In the genomic region with DNA sequence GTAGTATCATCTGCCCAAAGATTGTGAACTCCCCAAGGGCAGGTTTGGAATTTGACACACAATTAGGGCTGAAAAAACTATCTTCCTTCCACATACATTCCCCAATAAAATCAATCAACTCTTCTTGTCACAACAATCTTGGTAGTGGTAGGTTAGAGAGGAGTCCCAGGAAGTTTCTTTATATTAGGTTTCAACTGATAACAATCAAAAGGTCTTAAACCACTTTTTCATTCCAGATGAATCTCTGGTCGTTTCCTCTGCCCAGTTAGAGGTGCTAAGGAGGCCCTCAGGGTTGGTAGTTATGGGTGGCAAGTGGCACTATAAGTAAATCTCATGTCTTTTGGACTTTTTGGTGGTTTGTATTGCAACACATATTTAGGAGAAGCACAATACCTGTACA, we compare ENCODE assay signal across 11 cellular contexts. TPM values are rescaled to one million over a fixed set of nuclear protein-coding genes. Genes with fewer than 3 reads are reported as not detected.
A peak's percentile ranks its signal among the peaks of the same experiment; 100 is the strongest.
DNase-seq lines count a peak whose midpoint lies in the region; ATAC-seq and TF ChIP-seq lines count a peak whose summit lies in the region.
"Had no signal": no experiment of that assay in that cellular context is flagged by ENCODE, and none has a peak within 500 bp of the region (broad histone marks: within the 10 kb centered on the region; RNA-seq: fewer than 3 reads in every experiment).

No MANE protein-coding gene starts in this region.

- POLR2A ChIA-PET in activated naive CD8-positive, alpha-beta T cell treated with anti-CD3 and anti-CD28 coated beads, Interleukin-2, amount 10 ng/mL, durations not matched to agents 7 days and 5 days (lab: Charles Lee), result interaction anchor here (1.2 to 1.5 kb wide), 2 partner anchors 57 to 87 kb away, joined by 3 to 8 read pairs; no protein-coding TSS in a partner anchor
- POLR2A ChIA-PET in HEK293T (lab: Yijun Ruan, JAX), result no interaction called here

- peaks cover 4% of the 10 kb centered on the region for H3K4me1 ChIP-seq in right cardiac atrium (ENCODE audit: control insufficient read depth, insufficient read depth, low read length)
- H3K4me1 ChIP-seq in right atrium auricular region, result peaks cover 0 to 25% of the 10 kb centered on the region in 2 donors
- peaks cover 0 to 3% of the 10 kb centered on the region in 2 donors for H3K4me1 ChIP-seq in uterus

- H3K4me1 Mint-ChIP-seq in activated naive CD8-positive, alpha-beta T cell treated with anti-CD3 and anti-CD28 coated beads, Interleukin-2, amount 10 ng/mL, durations not matched to agents 7 days and 5 days, result peaks cover 26% of the 10 kb centered on the region
- H3K4me1 Mint-ChIP-seq in naive B cell, result peaks cover 27 to 41% (median 30%) of the 10 kb centered on the region in 3 donors

- H3K27ac ChIP-seq in right cardiac atrium (ENCODE audit: low read length), result no peak overlapping the region
- peak overlapping the region in 1 of 2 donors; percentile 100 for H3K27ac ChIP-seq in right atrium auricular region
- H3K27ac ChIP-seq in uterus, result peak overlapping the region; percentile 98 to 100

- WGBS in right cardiac atrium, result 64% methylated on average over 1 of the region's 1 CpG

- H3K36me3 ChIP-seq in right atrium auricular region (peaks cover 19% of the 10 kb centered on the region), uterus (no peaks in the 10 kb centered on the region)

- CTCF ChIA-PET in HEK293T (lab: Yijun Ruan, JAX), result no interaction called here

- TF ChIP-seq CTCF in right atrium auricular region (IDR thresholded peaks at IDR 0.05) (no peak), uterus (IDR thresholded peaks at IDR 0.05) (no peak)

- peak overlapping the region; percentile 95 for H3K4me3 Mint-ChIP-seq in activated naive CD8-positive, alpha-beta T cell treated with anti-CD3 and anti-CD28 coated beads, Interleukin-2, amount 10 ng/mL, durations not matched to agents 7 days and 5 days
- peak overlapping the region; percentile 64 to 99 (median 99) for H3K4me3 Mint-ChIP-seq in naive B cell

- H3K27me3 ChIP-seq in right cardiac atrium (ENCODE audit: control insufficient read depth, insufficient read depth) (no peaks in the 10 kb centered on the region), right atrium auricular region (no peaks in the 10 kb centered on the region), uterus (no peaks in the 10 kb centered on the region)
- H3K27me3 ChIP-seq: heart left ventricle had no signal

- DNase-seq in right cardiac atrium (no peak), right atrium auricular region (ENCODE audit: low spot score) (no peak), naive B cell (no peak), uterus (no peak), NCI-H1930 (lab: John Stamatoyannopoulos, UW) (no peak), HEK293T (ENCODE audit: extremely low spot score) (no peak), NCI-H446 (lab: John Stamatoyannopoulos, UW) (no peak)
- DNase-seq in activated naive CD8-positive, alpha-beta T cell treated with anti-CD3 and anti-CD28 coated beads, Interleukin-2, amount 10 ng/mL, durations not matched to agents 7 days and 5 days, result no peak
- DNase-seq: NCI-H1092, PC-3 had no signal

- H3K9me3 Mint-ChIP-seq in activated naive CD8-positive, alpha-beta T cell treated with anti-CD3 and anti-CD28 coated beads, Interleukin-2, amount 10 ng/mL, durations not matched to agents 7 days and 5 days, result no peaks in the 10 kb centered on the region
- no peaks in the 10 kb centered on the region for H3K9me3 Mint-ChIP-seq in naive B cell

- ATAC-seq in right cardiac atrium (no peak), naive B cell (ENCODE audit: low read depth in 2 of 2) (no peak)
- ATAC-seq in activated naive CD8-positive, alpha-beta T cell treated with anti-CD3 and anti-CD28 coated beads, Interleukin-2, amount 10 ng/mL, durations not matched to agents 7 days and 5 days (ENCODE audit: low read depth), result no peak
- ATAC-seq: heart left ventricle, PC-3 had no signal

- H3K27me3 Mint-ChIP-seq in activated naive CD8-positive, alpha-beta T cell treated with anti-CD3 and anti-CD28 coated beads, Interleukin-2, amount 10 ng/mL, durations not matched to agents 7 days and 5 days, result peaks cover 3% of the 10 kb centered on the region
- no peaks in the 10 kb centered on the region for H3K27me3 Mint-ChIP-seq in naive B cell

- peaks cover 27% of the 10 kb centered on the region for H3K36me3 Mint-ChIP-seq in activated naive CD8-positive, alpha-beta T cell treated with anti-CD3 and anti-CD28 coated beads, Interleukin-2, amount 10 ng/mL, durations not matched to agents 7 days and 5 days
- peaks cover 0 to 3% of the 10 kb centered on the region in 2 donors for H3K36me3 Mint-ChIP-seq in naive B cell

- H3K9me3 ChIP-seq in right cardiac atrium (ENCODE audit: control insufficient read depth, low read length) (no peaks in the 10 kb centered on the region), right atrium auricular region (no peaks in the 10 kb centered on the region), uterus (no peaks in the 10 kb centered on the region)
- H3K9me3 ChIP-seq: heart left ventricle had no signal

- H3K4me3 ChIP-seq in right cardiac atrium (ENCODE audit: low read length), result peak overlapping the region; percentile 87
- no peak overlapping the region for H3K4me3 ChIP-seq in right atrium auricular region
- no peak overlapping the region for H3K4me3 ChIP-seq in uterus

- H3K27ac Mint-ChIP-seq in activated naive CD8-positive, alpha-beta T cell treated with anti-CD3 and anti-CD28 coated beads, Interleukin-2, amount 10 ng/mL, durations not matched to agents 7 days and 5 days, result peak overlapping the region; percentile 96
- peak overlapping the region in 4 of 6 donors; percentile 58 to 100 (median 98) for H3K27ac Mint-ChIP-seq in naive B cell

- TF ChIP-seq POLR2A in uterus (IDR thresholded peaks at IDR 0.05), result no peak

- intact Hi-C loops in right cardiac atrium (cut with DNase I) (loop anchor here in 3 of 4 donors (5.0 to 10.0 kb wide), 3 partner anchors 98 to 288 kb away; no protein-coding TSS in a partner anchor), uterus (cut with DNase I; ENCODE audit: low total_unique reads) (loop anchor here (10.0 kb wide), 1 partner anchor 291 kb away; no protein-coding TSS in a partner anchor)

TF ChIP-seq in HEK293T, 16 proteins besides CTCF, POLR2A, EP300 and RAD21:
- TF ChIP-seq ZNF384 (IDR thresholded peaks at IDR 0.05) (no peak), FOXA1 (IDR thresholded peaks at IDR 0.05) (no peak), FOXM1 (IDR thresholded peaks at IDR 0.05; ENCODE audit: borderline replicate concordance) (no peak), TARDBP (IDR thresholded peaks at IDR 0.05) (no peak), ARNT (IDR thresholded peaks at IDR 0.05) (no peak), LEF1 (IDR thresholded peaks at IDR 0.05; ENCODE audit: borderline replicate concordance) (no peak), L3MBTL2 (conservative IDR thresholded peaks at IDR 0.05) (no peak), NFRKB (IDR thresholded peaks at IDR 0.05) (no peak), ELF4 (IDR thresholded peaks at IDR 0.05) (no peak), SUZ12 (IDR thresholded peaks at IDR 0.05) (no peak), BHLHE40 (IDR thresholded peaks at IDR 0.05; ENCODE audit: borderline replicate concordance) (no peak)
- TF ChIP-seq, protein P1, sequence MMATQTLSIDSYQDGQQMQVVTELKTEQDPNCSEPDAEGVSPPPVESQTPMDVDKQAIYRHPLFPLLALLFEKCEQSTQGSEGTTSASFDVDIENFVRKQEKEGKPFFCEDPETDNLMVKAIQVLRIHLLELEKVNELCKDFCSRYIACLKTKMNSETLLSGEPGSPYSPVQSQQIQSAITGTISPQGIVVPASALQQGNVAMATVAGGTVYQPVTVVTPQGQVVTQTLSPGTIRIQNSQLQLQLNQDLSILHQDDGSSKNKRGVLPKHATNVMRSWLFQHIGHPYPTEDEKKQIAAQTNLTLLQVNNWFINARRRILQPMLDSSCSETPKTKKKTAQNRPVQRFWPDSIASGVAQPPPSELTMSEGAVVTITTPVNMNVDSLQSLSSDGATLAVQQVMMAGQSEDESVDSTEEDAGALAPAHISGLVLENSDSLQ (IDR thresholded peaks at IDR 0.05), result no peak

RNA-seq across cellular contexts. Expression of a gene that starts 1.7 kb away (rescaled TPM):
- total RNA-seq in right cardiac atrium (100 to 1,000 TPM in 3 of 4 donors, 10 to 100 TPM in 1; 87.3 to 143 (median 115) TPM), right atrium auricular region (100 to 1,000 TPM; 192 to 204 TPM), uterus (100 to 1,000 TPM; 234 to 487 (median 372) TPM)
- polyA plus RNA-seq in right cardiac atrium (69.5 TPM), naive B cell (ENCODE audit: low read depth in 6 of 6) (10 to 100 TPM; 48.8 to 96.3 (median 63.1) TPM)
- total RNA-seq in activated naive CD8-positive, alpha-beta T cell treated with anti-CD3 and anti-CD28 coated beads, Interleukin-2, amount 10 ng/mL, durations not matched to agents 7 days and 5 days, result 100 to 1,000 TPM; 227 to 253 TPM
